ENCODE assay signal across 10 cellular contexts in the genomic region with DNA sequence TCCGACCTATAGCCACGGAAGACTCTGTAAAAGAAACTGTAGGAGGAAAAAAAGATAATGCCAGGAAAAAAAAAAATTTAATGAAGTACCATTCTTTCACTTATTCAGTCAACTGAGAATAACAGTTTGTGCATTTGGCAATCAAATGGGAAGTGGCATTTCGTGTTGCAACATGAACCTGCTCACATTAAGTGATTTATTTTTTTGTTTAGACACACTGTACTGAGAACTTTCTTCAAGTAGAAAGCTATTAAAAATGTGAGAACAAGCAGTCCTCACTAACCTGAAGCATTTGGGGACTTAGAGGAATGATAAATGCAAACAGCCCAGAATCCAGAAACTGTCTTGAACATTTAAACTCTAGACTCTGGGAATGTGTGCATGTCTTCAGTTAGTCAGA.
DNase-seq lines count a peak whose midpoint lies in the region; ATAC-seq, FAIRE-seq and TF ChIP-seq lines count a peak whose summit lies in the region.
"Had no signal": no experiment of that assay in that cellular context is flagged by ENCODE, and none has a peak within 500 bp of the region (broad histone marks: within the 10 kb centered on the region; RNA-seq: fewer than 3 reads in every experiment).

No MANE protein-coding gene starts in this region.

- intact Hi-C loops in left cardiac atrium (cut with DNase I) = no loop called here

- no peak overlapping the region for H3K4me3 ChIP-seq in right atrium auricular region
- H3K4me3 ChIP-seq in osteoblast (ENCODE audit: insufficient read depth, low read length) = no peak overlapping the region

- TF ChIP-seq CTCF in right atrium auricular region (IDR thresholded peaks at IDR 0.05) (no peak), osteoblast (IDR thresholded peaks at IDR 0.05; ENCODE audit: extremely low read depth, low read depth, low read length) (no peak)

- H4K20me1 ChIP-seq in osteoblast (ENCODE audit: insufficient read depth, low read length) = no peaks in the 10 kb centered on the region

- H3K9me3 ChIP-seq in right atrium auricular region (no peaks in the 10 kb centered on the region), osteoblast (ENCODE audit: low read depth, low read length) (no peaks in the 10 kb centered on the region)

- FAIRE-seq in endometrium (lab: Jason Lieb, UNC) = peak; percentile 57

- DNase-seq in right atrium auricular region (ENCODE audit: low spot score) (no peak), left cardiac atrium (no peak), osteoblast (ENCODE audit: insufficient read length, low spot score, missing footprints) (no peak), AG08395 (ENCODE audit: low spot score) (no peak), kidney tubule cell (ENCODE audit: low spot score) (no peak), SHP77 (lab: John Stamatoyannopoulos, UW) (no peak), HuH-7.5 (ENCODE audit: low spot score) (no peak)
- DNase-seq: activated T-cell treated with anti-CD3 and anti-CD28 coated beads, Interleukin-2, amount 50 U/mL, for 72 hours; HFFc6 had no signal

- ATAC-seq in left cardiac atrium = no peak
- ATAC-seq: activated T-cell treated with anti-CD3 and anti-CD28 coated beads, Interleukin-2, amount 50 U/mL, for 72 hours had no signal

- peak overlapping the region; percentile 25 to 53 for H3K27ac ChIP-seq in right atrium auricular region
- no peak overlapping the region for H3K27ac ChIP-seq in osteoblast (ENCODE audit: low read depth, low read length)

- H3K36me3 ChIP-seq in right atrium auricular region (no peaks in the 10 kb centered on the region), osteoblast (ENCODE audit: insufficient read depth, low read length) (no peaks in the 10 kb centered on the region)

- H3K4me2 ChIP-seq in osteoblast (ENCODE audit: insufficient read depth, low read length) = peak overlapping the region; percentile 37

- peaks cover 0 to 34% of the 10 kb centered on the region in 2 donors for H3K4me1 ChIP-seq in right atrium auricular region
- peaks cover 25% of the 10 kb centered on the region for H3K4me1 ChIP-seq in osteoblast (ENCODE audit: insufficient read depth, low read length)

- H3K79me2 ChIP-seq in osteoblast (ENCODE audit: insufficient read depth, low read length) = peaks cover 8% of the 10 kb centered on the region

- H3K27me3 ChIP-seq in right atrium auricular region (no peaks in the 10 kb centered on the region), osteoblast (ENCODE audit: insufficient read depth, low read length) (no peaks in the 10 kb centered on the region)

- H2AFZ ChIP-seq in osteoblast (ENCODE audit: low read length) = peak overlapping the region; percentile 35
